Comparison of ENCODE assay signal across 25 cellular contexts in the genomic region with DNA sequence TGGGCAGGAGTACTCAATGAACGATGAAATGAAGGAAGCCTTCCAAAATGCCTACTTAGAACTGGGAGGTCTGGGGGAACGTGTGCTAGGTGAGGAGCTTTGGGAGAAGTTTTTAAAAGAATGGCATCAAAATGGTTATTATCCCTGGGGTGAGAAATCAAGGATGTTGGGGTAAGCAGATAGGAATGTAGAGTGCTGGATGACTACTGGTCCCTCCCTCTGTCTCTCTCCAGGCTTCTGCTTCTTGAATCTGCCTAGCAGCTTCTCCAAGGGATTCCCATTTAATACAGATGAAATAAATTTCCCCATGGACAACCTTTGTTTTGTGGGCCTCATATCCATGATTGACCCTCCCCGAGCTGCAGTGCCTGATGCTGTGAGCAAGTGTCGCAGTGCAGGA. TPM values are rescaled to one million over a fixed set of nuclear protein-coding genes. Genes with fewer than 3 reads are reported as not detected.
DNase-seq lines count a peak whose midpoint lies in the region; ATAC-seq and TF ChIP-seq lines count a peak whose summit lies in the region.
"Had no signal": no experiment of that assay in that cellular context is flagged by ENCODE, and none has a peak within 500 bp of the region (broad histone marks: within the 10 kb centered on the region; RNA-seq: fewer than 3 reads in every experiment).

No MANE protein-coding gene starts in this region.

- peaks cover 51% of the 10 kb centered on the region for H3K4me1 ChIP-seq in HUES48 (ENCODE audit: control insufficient read depth, insufficient read depth, low read length)
- H3K4me1 ChIP-seq in naive thymus-derived CD4-positive, alpha-beta T cell (ENCODE audit: control insufficient read depth in 2 of 2, insufficient read depth in 2 of 2, low read length in 2 of 2) = no peaks in the 10 kb centered on the region
- H3K4me1 ChIP-seq: breast epithelium, Caco-2 had no signal

- no peaks in the 10 kb centered on the region for H3K9me3 ChIP-seq in HUES48 (ENCODE audit: control insufficient read depth, insufficient read depth, low read length)
- H3K9me3 ChIP-seq in naive thymus-derived CD4-positive, alpha-beta T cell (ENCODE audit: control insufficient read depth in 2 of 3, low read length in 3 of 3) = no peaks in the 10 kb centered on the region
- H3K9me3 ChIP-seq: breast epithelium, Caco-2 had no signal

- no peak overlapping the region for H3K4me3 ChIP-seq in HUES48 (ENCODE audit: low read depth, low read length)
- no peak overlapping the region for H3K4me3 ChIP-seq in astrocyte of the spinal cord (ENCODE audit: low read depth, low read length)
- no peak overlapping the region for H3K4me3 ChIP-seq in naive thymus-derived CD4-positive, alpha-beta T cell (ENCODE audit: low read length)
- H3K4me3 ChIP-seq: breast epithelium, hepatocyte had no signal

- in situ Hi-C loops in astrocyte of the spinal cord (cut with HindIII; ENCODE audit: low sequenced_read_pairs) = no loop called here

- peak overlapping the region in 1 of 9 donors; percentile 43 for H3K27ac Mint-ChIP-seq in naive thymus-derived CD4-positive, alpha-beta T cell
- H3K27ac Mint-ChIP-seq in activated CD8-positive, alpha-beta T cell treated with anti-CD3 and anti-CD28 coated beads for 36 hours = no peak overlapping the region
- H3K27ac Mint-ChIP-seq: activated CD4-positive, alpha-beta memory T cell treated with anti-CD3 and anti-CD28 coated beads for 36 hours; activated naive CD4-positive, alpha-beta T cell treated with anti-CD3 and anti-CD28 coated beads, Interleukin-2, amount 50 U/mL, for 72 hours had no signal

- ATAC-seq in naive thymus-derived CD4-positive, alpha-beta T cell = no peak
- no peak for ATAC-seq in activated CD8-positive, alpha-beta T cell treated with anti-CD3 and anti-CD28 coated beads for 36 hours
- ATAC-seq: activated naive CD4-positive, alpha-beta T cell treated with anti-CD3 and anti-CD28 coated beads, Interleukin-2, amount 50 U/mL, for 72 hours; esophagus mucosa; left lobe of liver; Panc1; sciatic nerve had no signal

- H3K9ac ChIP-seq in HUES48 (ENCODE audit: low read depth, low read length) = no peak overlapping the region

- peak overlapping the region; percentile 69 for H3K27ac ChIP-seq in HUES48 (ENCODE audit: low read depth, low read length)
- no peak overlapping the region for H3K27ac ChIP-seq in naive thymus-derived CD4-positive, alpha-beta T cell (ENCODE audit: low read depth, low read length)
- H3K27ac ChIP-seq: breast epithelium, hepatocyte had no signal

- H3K36me3 Mint-ChIP-seq in naive thymus-derived CD4-positive, alpha-beta T cell = no peaks in the 10 kb centered on the region
- H3K36me3 Mint-ChIP-seq in activated CD8-positive, alpha-beta T cell treated with anti-CD3 and anti-CD28 coated beads for 36 hours (ENCODE audit: low read depth) = no peaks in the 10 kb centered on the region
- H3K36me3 Mint-ChIP-seq: activated CD4-positive, alpha-beta memory T cell treated with anti-CD3 and anti-CD28 coated beads for 36 hours; activated naive CD4-positive, alpha-beta T cell treated with anti-CD3 and anti-CD28 coated beads, Interleukin-2, amount 50 U/mL, for 72 hours had no signal

- POLR2A ChIA-PET in naive thymus-derived CD4-positive, alpha-beta T cell (lab: Charles Lee) = no interaction called here
- POLR2A ChIA-PET in activated CD8-positive, alpha-beta T cell treated with anti-CD3 and anti-CD28 coated beads for 36 hours (lab: Charles Lee) = no interaction called here

- H3K4me3 Mint-ChIP-seq in naive thymus-derived CD4-positive, alpha-beta T cell = no peak overlapping the region
- H3K4me3 Mint-ChIP-seq in activated CD8-positive, alpha-beta T cell treated with anti-CD3 and anti-CD28 coated beads for 36 hours = no peak overlapping the region
- H3K4me3 Mint-ChIP-seq: activated CD4-positive, alpha-beta memory T cell treated with anti-CD3 and anti-CD28 coated beads for 36 hours had no signal

- H3K36me3 ChIP-seq in HUES48 (ENCODE audit: control insufficient read depth, insufficient read depth, low read length) = no peaks in the 10 kb centered on the region
- no peaks in the 10 kb centered on the region for H3K36me3 ChIP-seq in naive thymus-derived CD4-positive, alpha-beta T cell (ENCODE audit: control insufficient read depth in 2 of 3, insufficient read depth in 3 of 3, low read length in 3 of 3)
- H3K36me3 ChIP-seq: breast epithelium had no signal

- TF ChIP-seq CTCF in astrocyte of the spinal cord (IDR thresholded peaks at IDR 0.05; ENCODE audit: low read depth, low read length) = no peak
- TF ChIP-seq CTCF in activated CD8-positive, alpha-beta T cell treated with anti-CD3 and anti-CD28 coated beads for 36 hours (IDR thresholded peaks at IDR 0.05) = no peak

- peaks cover 6 to 12% (median 9%) of the 10 kb centered on the region in 7 donors for H3K4me1 Mint-ChIP-seq in naive thymus-derived CD4-positive, alpha-beta T cell
- peaks cover 30% of the 10 kb centered on the region for H3K4me1 Mint-ChIP-seq in activated CD8-positive, alpha-beta T cell treated with anti-CD3 and anti-CD28 coated beads for 36 hours (ENCODE audit: low read depth)

- H3K27me3 ChIP-seq in HUES48 (ENCODE audit: control insufficient read depth, insufficient read depth, low read length) = peaks cover 26% of the 10 kb centered on the region
- no peaks in the 10 kb centered on the region for H3K27me3 ChIP-seq in naive thymus-derived CD4-positive, alpha-beta T cell (ENCODE audit: control insufficient read depth in 2 of 2, insufficient read depth in 2 of 2, low read length in 2 of 2)
- H3K27me3 ChIP-seq: breast epithelium, hepatocyte had no signal

- CTCF ChIA-PET in naive thymus-derived CD4-positive, alpha-beta T cell (lab: Charles Lee) = no interaction called here
- CTCF ChIA-PET in activated CD8-positive, alpha-beta T cell treated with anti-CD3 and anti-CD28 coated beads for 36 hours (lab: Charles Lee) = interaction anchor here (1.2 to 1.4 kb wide), 2 partner anchors 62 to 86 kb away, joined by 3 to 5 read pairs; no protein-coding TSS in a partner anchor

- peaks cover 4 to 33% (median 10%) of the 10 kb centered on the region in 5 donors for H3K27me3 Mint-ChIP-seq in naive thymus-derived CD4-positive, alpha-beta T cell
- H3K27me3 Mint-ChIP-seq in activated CD8-positive, alpha-beta T cell treated with anti-CD3 and anti-CD28 coated beads for 36 hours = peaks cover 8% of the 10 kb centered on the region

- DNase-seq in AG20443 (ENCODE audit: low spot score) (peak; percentile 85), astrocyte of the spinal cord (ENCODE audit: low read depth, low spot score) (peak; percentile 18), kidney tubule cell (ENCODE audit: low spot score) (peak; percentile 44), DMS53 treated with DMSO at 0.1 percent for 48 hours (lab: John Stamatoyannopoulos, UW; ENCODE audit: unreplicated experiment) (no peak), inferior parietal cortex (ENCODE audit: extremely low spot score) (no peak)
- DNase-seq in naive thymus-derived CD4-positive, alpha-beta T cell = no peak
- no peak for DNase-seq in activated CD8-positive, alpha-beta T cell treated with anti-CD3 and anti-CD28 coated beads for 36 hours
- DNase-seq: activated CD4-positive, alpha-beta memory T cell treated with anti-CD3 and anti-CD28 coated beads for 36 hours; activated T-cell treated with anti-CD3 and anti-CD28 coated beads, Interleukin-2, amount 50 U/mL, for 48 hours; Caco-2; dermis blood vessel endothelial cell; Karpas-422; NCI-H774; occipital lobe; stimulated activated CD4-positive, alpha-beta T cell treated with anti-CD3 and anti-CD28 coated beads, Interleukin-2, amount 100 ng/mL, for 24 hours had no signal

- intact Hi-C loops in naive thymus-derived CD4-positive, alpha-beta T cell (cut with micrococcal nuclease) = no loop called here
- intact Hi-C loops in activated CD8-positive, alpha-beta T cell treated with anti-CD3 and anti-CD28 coated beads for 36 hours (cut with micrococcal nuclease) = no loop called here

- no peaks in the 10 kb centered on the region for H3K9me3 Mint-ChIP-seq in naive thymus-derived CD4-positive, alpha-beta T cell
- no peaks in the 10 kb centered on the region for H3K9me3 Mint-ChIP-seq in activated CD8-positive, alpha-beta T cell treated with anti-CD3 and anti-CD28 coated beads for 36 hours
- H3K9me3 Mint-ChIP-seq: activated CD4-positive, alpha-beta memory T cell treated with anti-CD3 and anti-CD28 coated beads for 36 hours; activated naive CD4-positive, alpha-beta T cell treated with anti-CD3 and anti-CD28 coated beads, Interleukin-2, amount 50 U/mL, for 72 hours had no signal

RNA-seq across cellular contexts. Expression of gene CASQ1, which starts 19.0 kb away (rescaled TPM):
- total RNA-seq in naive thymus-derived CD4-positive, alpha-beta T cell = 1 to 10 TPM in 1 of 5 experiments, not detected in 4; 1.1 TPM
- polyA plus RNA-seq in naive thymus-derived CD4-positive, alpha-beta T cell = not detected
- total RNA-seq in activated CD8-positive, alpha-beta T cell treated with anti-CD3 and anti-CD28 coated beads for 36 hours = not detected
- total RNA-seq: activated CD4-positive, alpha-beta memory T cell treated with anti-CD3 and anti-CD28 coated beads for 36 hours; activated naive CD4-positive, alpha-beta T cell treated with anti-CD3 and anti-CD28 coated beads, Interleukin-2, amount 50 U/mL, for 72 hours; Caco-2; dermis blood vessel endothelial cell; hepatocyte; left lobe of liver; mononuclear cell had no signal

RNA-seq across cellular contexts. Expression of gene ATP1A4, which starts 19.9 kb away (rescaled TPM):
- under 1 TPM in 1 of 5 experiments, not detected in 4; 0.71 TPM for total RNA-seq in naive thymus-derived CD4-positive, alpha-beta T cell
- not detected for polyA plus RNA-seq in naive thymus-derived CD4-positive, alpha-beta T cell
- not detected for total RNA-seq in activated CD8-positive, alpha-beta T cell treated with anti-CD3 and anti-CD28 coated beads for 36 hours
- total RNA-seq: activated CD4-positive, alpha-beta memory T cell treated with anti-CD3 and anti-CD28 coated beads for 36 hours; activated naive CD4-positive, alpha-beta T cell treated with anti-CD3 and anti-CD28 coated beads, Interleukin-2, amount 50 U/mL, for 72 hours; Caco-2; dermis blood vessel endothelial cell; esophagus mucosa; left lobe of liver had no signal
- polyA plus RNA-seq: AG04450 had no signal

RNA-seq across cellular contexts. Expression of gene PEA15, which starts 33.8 kb away (rescaled TPM):
- total RNA-seq in naive thymus-derived CD4-positive, alpha-beta T cell = 10 to 100 TPM; 11.5 to 38.6 (median 13.4) TPM
- polyA plus RNA-seq in naive thymus-derived CD4-positive, alpha-beta T cell = 1 to 10 TPM; 4.7 TPM
- total RNA-seq in activated CD8-positive, alpha-beta T cell treated with anti-CD3 and anti-CD28 coated beads for 36 hours = 10 to 100 TPM; 31.8 to 34.1 TPM

RNA-seq across cellular contexts. Expression of gene ATP1A2, which starts 55.8 kb away (rescaled TPM):
- total RNA-seq in naive thymus-derived CD4-positive, alpha-beta T cell = not detected
- not detected for polyA plus RNA-seq in naive thymus-derived CD4-positive, alpha-beta T cell
- total RNA-seq in activated CD8-positive, alpha-beta T cell treated with anti-CD3 and anti-CD28 coated beads for 36 hours = not detected
- total RNA-seq: activated CD4-positive, alpha-beta memory T cell treated with anti-CD3 and anti-CD28 coated beads for 36 hours; activated naive CD4-positive, alpha-beta T cell treated with anti-CD3 and anti-CD28 coated beads, Interleukin-2, amount 50 U/mL, for 72 hours; dermis blood vessel endothelial cell had no signal

Comparison
In these comparisons a context has a peak if more than half of its experiments do, and no peak if none do; other contexts are left out.
1. DNase-seq: peak in AG20443 (single experiment), astrocyte of the spinal cord (single experiment) and kidney tubule cell (single experiment); none in naive thymus-derived CD4-positive, alpha-beta T cell (0 of 9), DMS53 treated with DMSO at 0.1 percent for 48 hours (single experiment), inferior parietal cortex (single experiment) and activated CD8-positive, alpha-beta T cell treated with anti-CD3 and anti-CD28 coated beads for 36 hours (single experiment).